In the genomic region with DNA sequence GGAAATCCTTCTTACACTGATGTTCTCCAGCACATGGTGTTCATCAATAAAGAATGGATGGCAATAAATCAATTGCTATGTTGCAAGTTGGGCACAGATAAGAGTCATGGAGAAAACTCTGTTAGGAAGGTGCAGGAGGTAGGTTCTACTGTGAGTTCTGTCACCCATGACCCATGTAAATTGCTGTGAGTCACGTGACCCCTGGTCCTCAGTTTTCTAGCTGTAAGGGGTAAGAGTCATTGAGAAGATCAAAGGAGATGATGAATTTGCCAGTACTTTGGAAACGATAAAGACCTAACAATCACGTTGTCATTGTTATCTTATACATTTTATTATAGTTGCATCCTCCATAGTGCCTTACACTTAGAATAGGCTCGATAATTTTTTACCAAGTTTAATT, we compare ENCODE assay signal across 24 cellular contexts.
"Had no signal": no experiment of that assay in that cellular context is flagged by ENCODE, and none has a peak within 500 bp of the region (broad histone marks: within the 10 kb centered on the region; RNA-seq: fewer than 3 reads in every experiment).

No MANE protein-coding gene starts in this region.

- H3K27ac ChIP-seq: colonic mucosa, epithelial cell of prostate, esophagus squamous epithelium, gastrocnemius medialis, heart right ventricle, left lung, lower lobe of right lung had no signal

- H3K27me3 ChIP-seq: colonic mucosa, esophagus squamous epithelium, gastrocnemius medialis, heart right ventricle, left lung had no signal

- FAIRE-seq: endometrium, islet of Langerhans had no signal

- H3K4me3 ChIP-seq: colonic mucosa, esophagus squamous epithelium, gastrocnemius medialis, heart right ventricle, left lung, lower lobe of right lung had no signal

- ATAC-seq: effector memory CD8-positive, alpha-beta T cell; esophagus mucosa; gastrocnemius medialis; heart right ventricle; left cardiac atrium; left lung; left ventricle myocardium superior; lower lobe of right lung had no signal

- DNase-seq: colonic mucosa; cortex of kidney; effector CD8-positive, alpha-beta T cell; effector memory CD8-positive, alpha-beta T cell; endodermal cell; erythroblast; esophagus squamous epithelium; foreskin fibroblast; foreskin melanocyte; gastrocnemius medialis; glutamatergic neuron; head of caudate nucleus; heart right ventricle; hippocampal formation; left cardiac atrium; left lung; left ventricle myocardium superior; lower lobe of right lung; mesendoderm; midbrain had no signal

- H3K4me1 ChIP-seq: colonic mucosa, esophagus squamous epithelium, gastrocnemius medialis, heart right ventricle, left lung, lower lobe of right lung had no signal

- H3K9me3 ChIP-seq: colonic mucosa, gastrocnemius medialis, lower lobe of right lung had no signal

- H3K36me3 ChIP-seq: colonic mucosa, esophagus squamous epithelium, gastrocnemius medialis, heart right ventricle, left lung, lower lobe of right lung had no signal
